ENCODE assay signal across 8 cellular contexts in genomic region chr5:80654054-80654390, GRCh38. TPM values are rescaled to one million over a fixed set of nuclear protein-coding genes. Genes with fewer than 3 reads are reported as not detected.
DNase-seq lines count a peak whose midpoint lies in the region; ATAC-seq and TF ChIP-seq lines count a peak whose summit lies in the region.

No MANE protein-coding gene starts in this region.

- BruUV-seq in A673 (replicated peaks; lab: Mats Ljungman, UMichigan) = no TSS peak

- H3K27me3 ChIP-seq in A673 (replicated peaks; ENCODE audit: insufficient read depth, low read depth, low read length, poor library complexity) = no peaks in the 10 kb centered on the region
- H3K27me3 ChIP-seq in mononuclear cell (ENCODE audit: insufficient read depth, low read length) = no peaks in the 10 kb centered on the region
- no peaks in the 10 kb centered on the region for H3K27me3 ChIP-seq in aorta (ENCODE audit: control insufficient read depth in 1 of 2, insufficient read depth in 2 of 2, low read length in 1 of 2)

- H3K27ac ChIP-seq in A673 (ENCODE audit: low read depth, low read length, poor library complexity, severe bottlenecking) (peak overlapping the region; percentile 97), aorta (ENCODE audit: low read depth in 1 of 2, low read length in 2 of 2) (no peak overlapping the region)

- peaks cover 16% of the 10 kb centered on the region for H3K4me1 ChIP-seq in A673 (ENCODE audit: insufficient read depth, low read length, poor library complexity, severe bottlenecking)
- H3K4me1 ChIP-seq in mononuclear cell (ENCODE audit: insufficient read depth, low read length) = peaks cover 28% of the 10 kb centered on the region
- H3K4me1 ChIP-seq in aorta (ENCODE audit: control insufficient read depth in 1 of 2, insufficient read depth in 2 of 2, low read length in 2 of 2) = no peaks in the 10 kb centered on the region

- WGBS in aorta, 2 donors = 0 to 1% methylated on average over 22 to 24 of the region's 24 CpGs

- CTCF ChIA-PET in A673 (lab: Charles Lee) = no interaction called here

- H3K4me3 ChIP-seq in A673 (ENCODE audit: low read depth, low read length, poor library complexity, severe bottlenecking) = peak overlapping the region; percentile 97
- peak overlapping the region; percentile 96 for H3K4me3 ChIP-seq in GM08714 (ENCODE audit: low read length)
- peak overlapping the region; percentile 98 for H3K4me3 ChIP-seq in choroid plexus epithelial cell (ENCODE audit: low read depth, low read length)
- H3K4me3 ChIP-seq in mononuclear cell (ENCODE audit: low read length) = peak overlapping the region; percentile 89
- H3K4me3 ChIP-seq in aorta (ENCODE audit: low read length in 2 of 2) = peak overlapping the region; percentile 27 to 43

- ATAC-seq in aorta (ENCODE audit: low FRiP score) (no peak), HG03139 (IDR thresholded peaks at IDR 0.05; ENCODE audit: unreplicated experiment) (no peak)

- DNase-seq in A673 (ENCODE audit: low spot score) (peak; percentile 41), NOMO-1 (lab: John Stamatoyannopoulos, UW; ENCODE audit: unreplicated experiment in 2 of 2) (peak; percentile 29 to 46), choroid plexus epithelial cell (ENCODE audit: low read depth) (no peak), aorta (no peak), midbrain (lab: John Stamatoyannopoulos, UW) (no peak)

- intact Hi-C loops in A673 (cut with micrococcal nuclease; ENCODE audit: unreplicated experiment) = loop anchor here (2.0 kb wide), 1 partner anchor 171 kb away; no protein-coding TSS in a partner anchor
- intact Hi-C loops in aorta (cut with DNase I) = loop anchor here in 1 of 2 donors (10.0 kb wide), 1 partner anchor 169 kb away; the partner anchor contains the start of gene FAM151B

- no peak for TF ChIP-seq CTCF in A673 (conservative IDR thresholded peaks at IDR 0.05; ENCODE audit: low read depth, low read length)
- no peak for TF ChIP-seq CTCF in choroid plexus epithelial cell (conservative IDR thresholded peaks at IDR 0.05; ENCODE audit: low read depth, low read length)

- H3K36me3 ChIP-seq in A673 (ENCODE audit: insufficient read depth, low read length, poor library complexity, severe bottlenecking) = peaks cover 22% of the 10 kb centered on the region
- H3K36me3 ChIP-seq in aorta (ENCODE audit: control insufficient read depth in 1 of 2, insufficient read depth in 2 of 2, low read length in 1 of 2) = no peaks in the 10 kb centered on the region

- H3K9me3 ChIP-seq in A673 (ENCODE audit: low read depth, low read length, poor library complexity, severe bottlenecking) (no peaks in the 10 kb centered on the region), mononuclear cell (ENCODE audit: low read depth, low read length) (no peaks in the 10 kb centered on the region), aorta (ENCODE audit: control insufficient read depth, low read length) (no peaks in the 10 kb centered on the region)

- POLR2A ChIA-PET in A673 (lab: Charles Lee; ENCODE audit: low non-redundant PET) = interaction anchor here (0.6 kb wide), 1 partner anchor 96 kb away, joined by 4 read pairs; no protein-coding TSS in a partner anchor

RNA-seq across cellular contexts. Expression of gene MSH3, which starts 0.4 kb away (rescaled TPM):
- total RNA-seq in A673 (2021) (16.2 and 18.4 TPM in 2 replicates), mononuclear cell (15.8 TPM), aorta (10 to 100 TPM; 12.8 to 18.1 TPM)
- polyA plus RNA-seq in aorta = 1 to 10 TPM; 4.2 to 5.5 TPM

RNA-seq across cellular contexts. Expression of gene DHFR, which starts 0.8 kb away (rescaled TPM):
- total RNA-seq in A673 (2021) = 125 and 126 TPM in 2 replicates
- 7.7 TPM for total RNA-seq in mononuclear cell
- 10 to 100 TPM in 1 of 2 donors, 1 to 10 TPM in 1; 4.5 to 10.9 TPM for total RNA-seq in aorta
- polyA plus RNA-seq in aorta = 10 to 100 TPM in 1 of 2 donors, 1 to 10 TPM in 1; 5.4 to 21.0 TPM

Comparison
In these comparisons a context has a peak if more than half of its experiments do, and no peak if none do; other contexts are left out.
1. DNase-seq: peak in A673 (single experiment) and NOMO-1 (2 of 2); none in choroid plexus epithelial cell (single experiment), aorta (0 of 2) and midbrain (single experiment).
2. H3K4me3 ChIP-seq: peak in every context shown above with its lines; median percentile 98 in choroid plexus epithelial cell; 97 in A673; 96 in GM08714; 89 in mononuclear cell; 35 in aorta.
3. RNA of gene DHFR, which starts 0.8 kb away (total RNA-seq): 125 to 126 TPM in A673; 4.5 to 10.9 TPM in aorta and 7.7 TPM in mononuclear cell (single experiment); every median in the first group is over 10 times any median in the second.